In genomic region chr14:61761959-61762786, GRCh38 we compare ENCODE assay signal across 8 cellular contexts.
DNase-seq lines count a peak whose midpoint lies in the region; ATAC-seq and TF ChIP-seq lines count a peak whose summit lies in the region.

Gene SNAPC1 (plus strand): TSS chr14:61762420. CDS start chr14:61762461, 41 bp downstream.

- peak within 1 kb of the TSS; percentile 97 for H3K27ac Mint-ChIP-seq in central memory CD8-positive, alpha-beta T cell (ENCODE audit: low read depth)

- TF ChIP-seq CTCF in AG10803 (conservative IDR thresholded peaks at IDR 0.05; ENCODE audit: low read length), result no peak

- H3K4me1 Mint-ChIP-seq in central memory CD8-positive, alpha-beta T cell, result peaks cover 33% of the 10 kb centered on the region

- ATAC-seq in GM19035 (IDR thresholded peaks at IDR 0.05; ENCODE audit: unreplicated experiment) (peak; percentile 99), HG03342 (IDR thresholded peaks at IDR 0.05; ENCODE audit: unreplicated experiment) (peak; percentile 97)
- peak; percentile 96 for ATAC-seq in central memory CD8-positive, alpha-beta T cell (replicated peaks; ENCODE audit: extremely low read depth, poor library complexity, severe bottlenecking)

- peak; percentile 97 for DNase-seq in AG10803 (ENCODE audit: low read depth)
- DNase-seq in NCI-H345 treated with DMSO at 0.1 percent for 48 hours (lab: John Stamatoyannopoulos, UW; ENCODE audit: unreplicated experiment), result peak; percentile 98
- peak; percentile 94 for DNase-seq in activated CD4-positive, CD25-positive, alpha-beta regulatory T cell treated with anti-CD3 and anti-CD28 coated beads, Interleukin-2, amount 50 U/mL, for 16 hours (ENCODE audit: low read depth, low spot score)
- peak; percentile 96 for DNase-seq in central memory CD8-positive, alpha-beta T cell (ENCODE audit: low spot score in 2 of 2)
- DNase-seq in inferior parietal cortex (ENCODE audit: extremely low spot score), result peak; percentile 99
- peak; percentile 94 for DNase-seq in smooth muscle cell of the brain vasculature (ENCODE audit: low read depth, low spot score)

- H3K9me3 Mint-ChIP-seq in central memory CD8-positive, alpha-beta T cell, result no peaks in the 10 kb centered on the region

- no peaks in the 10 kb centered on the region for H3K27me3 Mint-ChIP-seq in central memory CD8-positive, alpha-beta T cell

- H3K4me3 ChIP-seq in AG10803 (ENCODE audit: low read length), result peak within 1 kb of the TSS; percentile 100

- peak within 1 kb of the TSS; percentile 92 for H3K4me3 Mint-ChIP-seq in central memory CD8-positive, alpha-beta T cell

- H3K36me3 Mint-ChIP-seq in central memory CD8-positive, alpha-beta T cell (ENCODE audit: insufficient read depth), result peaks cover 14% of the 10 kb centered on the region

Comparison
In these comparisons a context has a peak if more than half of its experiments do, and no peak if none do; other contexts are left out.
1. Peak in every context shown above with its lines: DNase-seq, ATAC-seq and H3K4me3 ChIP-seq.